Comparison of ENCODE assay signal across 8 cellular contexts in genomic region chr19:54418030-54418929, GRCh38. TPM values are rescaled to one million over a fixed set of nuclear protein-coding genes. Genes with fewer than 3 reads are reported as not detected.
DNase-seq lines count a peak whose midpoint lies in the region; ATAC-seq, FAIRE-seq and TF ChIP-seq lines count a peak whose summit lies in the region.

No MANE protein-coding gene starts in this region.

- peak overlapping the region in 2 of 4 donors; percentile 0 to 59 for H3K4me3 Mint-ChIP-seq in CD4-positive, CD25-positive, alpha-beta regulatory T cell
- H3K4me3 Mint-ChIP-seq in astrocyte (ENCODE audit: unreplicated experiment), result peak overlapping the region; percentile 0

- H3K36me3 Mint-ChIP-seq in CD4-positive, CD25-positive, alpha-beta regulatory T cell, result peaks cover 9% of the 10 kb centered on the region
- H3K36me3 Mint-ChIP-seq in astrocyte (ENCODE audit: low read depth, unreplicated experiment), result no peaks in the 10 kb centered on the region

- no peaks in the 10 kb centered on the region for H3K9me3 ChIP-seq in CD4-positive, CD25-positive, alpha-beta regulatory T cell (ENCODE audit: control insufficient read depth in 2 of 2, low read length in 2 of 2)
- H3K9me3 ChIP-seq in HUES64 (ENCODE audit: insufficient read depth, low read depth, low read length), result peaks cover 5% of the 10 kb centered on the region
- peaks cover 3% of the 10 kb centered on the region for H3K9me3 ChIP-seq in astrocyte (ENCODE audit: insufficient read depth, low read depth, low read length)
- no peaks in the 10 kb centered on the region for H3K9me3 ChIP-seq in mesodermal cell (ENCODE audit: control insufficient read depth, low read length)

- H3K4me1 Mint-ChIP-seq in CD4-positive, CD25-positive, alpha-beta regulatory T cell, result peaks cover 0 to 25% (median 10%) of the 10 kb centered on the region in 4 donors
- peaks cover 12% of the 10 kb centered on the region for H3K4me1 Mint-ChIP-seq in astrocyte (ENCODE audit: low read depth, unreplicated experiment)

- FAIRE-seq in astrocyte (lab: Jason Lieb, UNC) (no peak), H54 (lab: Jason Lieb, UNC) (no peak)

- H3K4me2 ChIP-seq in astrocyte (ENCODE audit: low read length), result peak overlapping the region; percentile 72

- peaks cover 14% of the 10 kb centered on the region for H3K27me3 ChIP-seq in CD4-positive, CD25-positive, alpha-beta regulatory T cell (ENCODE audit: control insufficient read depth, insufficient read depth, low read length)
- H3K27me3 ChIP-seq in HUES64 (ENCODE audit: insufficient read depth, low read length) (peaks cover 32% of the 10 kb centered on the region), astrocyte (ENCODE audit: insufficient read depth, low read length) (peaks cover 41% of the 10 kb centered on the region)

- ATAC-seq in CD4-positive, CD25-positive, alpha-beta regulatory T cell (ENCODE audit: low read depth in 2 of 2), result peak; percentile 42 to 47
- no peak for ATAC-seq in GM18858 (IDR thresholded peaks at IDR 0.05; ENCODE audit: unreplicated experiment)
- no peak for ATAC-seq in GM21528 (IDR thresholded peaks at IDR 0.05; ENCODE audit: low FRiP score, unreplicated experiment)
- ATAC-seq in GM18868 (IDR thresholded peaks at IDR 0.05; ENCODE audit: unreplicated experiment), result no peak

- peaks cover 7% of the 10 kb centered on the region for H3K4me1 ChIP-seq in CD4-positive, CD25-positive, alpha-beta regulatory T cell (ENCODE audit: control insufficient read depth, insufficient read depth, low read length, poor library complexity, severe bottlenecking)
- H3K4me1 ChIP-seq in HUES64 (ENCODE audit: insufficient read depth, low read length) (peaks cover 30% of the 10 kb centered on the region), astrocyte (ENCODE audit: insufficient read depth, low read length) (no peaks in the 10 kb centered on the region), mesodermal cell (ENCODE audit: control insufficient read depth, insufficient read depth, low read length, poor library complexity, severe bottlenecking) (peaks cover 23% of the 10 kb centered on the region)

- peak overlapping the region; percentile 13 for H3K4me3 ChIP-seq in CD4-positive, CD25-positive, alpha-beta regulatory T cell (ENCODE audit: low read depth, low read length)
- H3K4me3 ChIP-seq in HUES64 (ENCODE audit: low read length), result no peak overlapping the region
- no peak overlapping the region for H3K4me3 ChIP-seq in astrocyte (ENCODE audit: insufficient read depth, low read depth, low read length)
- no peak overlapping the region for H3K4me3 ChIP-seq in mesodermal cell (ENCODE audit: extremely low read depth, insufficient read depth, low read length, poor library complexity, severe bottlenecking)

- peaks cover 10% of the 10 kb centered on the region for H3K27me3 Mint-ChIP-seq in CD4-positive, CD25-positive, alpha-beta regulatory T cell
- H3K27me3 Mint-ChIP-seq in astrocyte (ENCODE audit: low read depth, unreplicated experiment), result peaks cover 17% of the 10 kb centered on the region

- DNase-seq in CD4-positive, CD25-positive, alpha-beta regulatory T cell, result peak in 1 of 3 donors; percentile 53
- DNase-seq in astrocyte (ENCODE audit: low read depth) (peak; percentile 22), H54 (ENCODE audit: insufficient read length, low spot score) (no peak)

- no peaks in the 10 kb centered on the region for H4K20me1 ChIP-seq in astrocyte (ENCODE audit: insufficient read depth, low read length)

- H3K27ac Mint-ChIP-seq in CD4-positive, CD25-positive, alpha-beta regulatory T cell, result peak overlapping the region in 1 of 3 donors; percentile 18
- H3K27ac Mint-ChIP-seq in astrocyte (ENCODE audit: unreplicated experiment), result peak overlapping the region; percentile 50

- peaks cover 0 to 4% (median 2%) of the 10 kb centered on the region in 7 donors for H3K9me3 Mint-ChIP-seq in CD4-positive, CD25-positive, alpha-beta regulatory T cell
- H3K9me3 Mint-ChIP-seq in astrocyte (ENCODE audit: unreplicated experiment), result no peaks in the 10 kb centered on the region

- TF ChIP-seq POLR2A in H54 (IDR thresholded peaks at IDR 0.05; ENCODE audit: low read depth, low read length), result no peak

- no peaks in the 10 kb centered on the region for H3K79me2 ChIP-seq in astrocyte (ENCODE audit: insufficient read depth, low read length)

- 43% methylated on average over 22 of the region's 25 CpGs for WGBS in HUES64
- 38 to 53% methylated on average over 16 to 17 of the region's 25 CpGs for WGBS in mesodermal cell (ENCODE audit: insufficient coverage in 2 of 2), 2 experiments

- H2AFZ ChIP-seq in astrocyte (ENCODE audit: low read depth, low read length), result peak overlapping the region; percentile 56

- H3K27ac ChIP-seq in CD4-positive, CD25-positive, alpha-beta regulatory T cell (ENCODE audit: insufficient read depth, low read length, poor library complexity, severe bottlenecking), result no peak overlapping the region
- H3K27ac ChIP-seq in HUES64 (ENCODE audit: low read depth, low read length) (peak overlapping the region; percentile 48; the same call in 1 of the 2 replicates), astrocyte (ENCODE audit: low read depth, low read length) (no peak overlapping the region), mesodermal cell (ENCODE audit: low read depth, low read length, severe bottlenecking) (peak overlapping the region; percentile 76)

- no peak overlapping the region for H3K9ac ChIP-seq in HUES64 (ENCODE audit: low read depth, low read length)
- no peak overlapping the region for H3K9ac ChIP-seq in astrocyte (ENCODE audit: low read length)

- no peak for TF ChIP-seq CTCF in astrocyte (IDR thresholded peaks at IDR 0.05; ENCODE audit: insufficient read depth, low read depth, low read length)

- H3K36me3 ChIP-seq in CD4-positive, CD25-positive, alpha-beta regulatory T cell (ENCODE audit: control insufficient read depth, insufficient read depth, low read length), result no peaks in the 10 kb centered on the region
- H3K36me3 ChIP-seq in HUES64 (ENCODE audit: insufficient read depth, low read length) (peaks cover 3% of the 10 kb centered on the region; the same call in 1 of the 2 replicates), astrocyte (ENCODE audit: insufficient read depth, low read length) (no peaks in the 10 kb centered on the region), mesodermal cell (ENCODE audit: control insufficient read depth, insufficient read depth, low read length) (no peaks in the 10 kb centered on the region)

RNA-seq across cellular contexts. Expression of gene TTYH1, which starts 3.0 kb away (rescaled TPM):
- not detected for total RNA-seq in CD4-positive, CD25-positive, alpha-beta regulatory T cell
- under 1 TPM in 3 of 4 donors, not detected in 1; 0.17 to 1.00 (median 0.31) TPM for polyA plus RNA-seq in CD4-positive, CD25-positive, alpha-beta regulatory T cell
- polyA plus RNA-seq in HUES64 (2013, experiment 1 of 2), result 33.4 TPM
- 48.4 TPM for polyA plus RNA-seq in HUES64 (2013, experiment 2 of 2)
- 8.4 and 12.6 TPM in 2 replicates for total RNA-seq in astrocyte
- polyA plus RNA-seq in mesodermal cell (2013, experiment 1 of 2), result 38.5 TPM
- polyA plus RNA-seq in mesodermal cell (2013, experiment 2 of 2), result 21.9 TPM

RNA-seq across cellular contexts. Expression of gene LENG8, which starts 30.7 kb away (rescaled TPM):
- 558 TPM for total RNA-seq in CD4-positive, CD25-positive, alpha-beta regulatory T cell
- polyA plus RNA-seq in CD4-positive, CD25-positive, alpha-beta regulatory T cell, result 1 to 10 TPM; 3.9 to 8.6 (median 6.1) TPM
- polyA plus RNA-seq in HUES64 (2013, experiment 1 of 2), result 50.6 TPM
- polyA plus RNA-seq in HUES64 (2013, experiment 2 of 2), result 50.8 TPM
- total RNA-seq in astrocyte, result 193 and 201 TPM in 2 replicates
- polyA plus RNA-seq in mesodermal cell (2013, experiment 1 of 2), result 147 TPM
- polyA plus RNA-seq in mesodermal cell (2013, experiment 2 of 2), result 121 TPM

RNA-seq across cellular contexts. Expression of gene LENG9, which starts 45.3 kb away (rescaled TPM):
- total RNA-seq in CD4-positive, CD25-positive, alpha-beta regulatory T cell, result 3.9 TPM
- polyA plus RNA-seq in CD4-positive, CD25-positive, alpha-beta regulatory T cell, result under 1 TPM in 3 of 4 donors, not detected in 1; 0.21 to 0.73 (median 0.33) TPM
- 0.60 TPM for polyA plus RNA-seq in HUES64 (2013, experiment 1 of 2)
- polyA plus RNA-seq in HUES64 (2013, experiment 2 of 2), result 0.51 TPM
- total RNA-seq in astrocyte, result 3.7 and 3.8 TPM in 2 replicates
- 1.9 TPM for polyA plus RNA-seq in mesodermal cell (2013, experiment 1 of 2)
- polyA plus RNA-seq in mesodermal cell (2013, experiment 2 of 2), result 1.4 TPM

RNA-seq across cellular contexts. Expression of gene LAIR1, which starts 53.5 kb away (rescaled TPM):
- total RNA-seq in CD4-positive, CD25-positive, alpha-beta regulatory T cell, result 33.2 TPM
- 10 to 100 TPM; 39.3 to 61.8 (median 45.3) TPM for polyA plus RNA-seq in CD4-positive, CD25-positive, alpha-beta regulatory T cell
- not detected for polyA plus RNA-seq in HUES64 (2013, experiment 1 of 2)
- not detected for polyA plus RNA-seq in HUES64 (2013, experiment 2 of 2)
- not detected in 2 replicates for total RNA-seq in astrocyte
- not detected for polyA plus RNA-seq in mesodermal cell (2013, experiment 1 of 2)
- polyA plus RNA-seq in mesodermal cell (2013, experiment 2 of 2), result not detected

RNA-seq across cellular contexts. Expression of gene CDC42EP5, which starts 54.8 kb away (rescaled TPM):
- not detected for total RNA-seq in CD4-positive, CD25-positive, alpha-beta regulatory T cell
- polyA plus RNA-seq in CD4-positive, CD25-positive, alpha-beta regulatory T cell, result not detected
- 1.2 TPM for polyA plus RNA-seq in HUES64 (2013, experiment 1 of 2)
- 2.9 TPM for polyA plus RNA-seq in HUES64 (2013, experiment 2 of 2)
- 57.9 and 64.2 TPM in 2 replicates for total RNA-seq in astrocyte
- polyA plus RNA-seq in mesodermal cell (2013, experiment 1 of 2), result 28.6 TPM
- polyA plus RNA-seq in mesodermal cell (2013, experiment 2 of 2), result 22.6 TPM

Comparison
In these comparisons a context has a peak if more than half of its experiments do, and no peak if none do; other contexts are left out.
1. ATAC-seq: peak in CD4-positive, CD25-positive, alpha-beta regulatory T cell (2 of 2); none in GM18858 (single experiment), GM21528 (single experiment) and GM18868 (single experiment).
2. H3K27ac ChIP-seq: peak in HUES64 (single experiment) and mesodermal cell (single experiment); none in CD4-positive, CD25-positive, alpha-beta regulatory T cell (single experiment) and astrocyte (single experiment).